13 cellular contexts compared by ENCODE assay signal in genomic region chr9:92988215-92988731, GRCh38. TPM values are rescaled to one million over a fixed set of nuclear protein-coding genes. Genes with fewer than 3 reads are reported as not detected.
DNase-seq lines count a peak whose midpoint lies in the region; ATAC-seq, FAIRE-seq and TF ChIP-seq lines count a peak whose summit lies in the region.
"Had no signal": no experiment of that assay in that cellular context is flagged by ENCODE, and none has a peak within 500 bp of the region (broad histone marks: within the 10 kb centered on the region; RNA-seq: fewer than 3 reads in every experiment).

No MANE protein-coding gene starts in this region.

- H3F3A ChIP-seq in smooth muscle cell (ENCODE audit: low read depth) = no peaks in the 10 kb centered on the region

- TF ChIP-seq EP300 in K562 (IDR thresholded peaks at IDR 0.05; ENCODE audit: low read length) = no peak

- H3K4me3 ChIP-seq in K562 (no peak overlapping the region), smooth muscle cell (no peak overlapping the region), foreskin fibroblast (ENCODE audit: low read depth in 1 of 2, low read length in 2 of 2) (no peak overlapping the region)

- TF ChIP-seq CTCF in K562 (IDR thresholded peaks at IDR 0.05 in 2 of 3, conservative IDR thresholded peaks at IDR 0.05 in 1 of 3; ENCODE audit: insufficient read depth in 2 of 3, low read depth in 1 of 3, low read length in 3 of 3) (no peak), smooth muscle cell (IDR thresholded peaks at IDR 0.05; ENCODE audit: borderline replicate concordance, insufficient read depth, poor library complexity, severe bottlenecking) (no peak), foreskin fibroblast (IDR thresholded peaks at IDR 0.05; ENCODE audit: low read depth, low read length) (no peak)

- no peaks in the 10 kb centered on the region for H3K9me3 ChIP-seq in K562 (replicated peaks; ENCODE audit: control insufficient read depth, insufficient read depth, low read depth, low read length)
- H3K9me3 ChIP-seq in smooth muscle cell (replicated peaks; ENCODE audit: low read depth) = no peaks in the 10 kb centered on the region

- H3K27me3 ChIP-seq in K562 (ENCODE audit: control insufficient read depth in 2 of 2, insufficient read depth in 2 of 2, low read length in 2 of 2) = peaks cover 0 to 3% of the 10 kb centered on the region in 2 experiments; a peak in 1 of 5 replicates
- H3K27me3 ChIP-seq in smooth muscle cell (ENCODE audit: low read depth) = no peaks in the 10 kb centered on the region
- H3K27me3 ChIP-seq: brain microvascular endothelial cell had no signal

- in situ Hi-C loops in K562 (cut with MboI) = no loop called here

- H3K9ac ChIP-seq in K562 (ENCODE audit: insufficient read depth in 1 of 2, low read depth in 2 of 2, low read length in 2 of 2) (no peak overlapping the region), smooth muscle cell (ENCODE audit: low read depth) (no peak overlapping the region)

- intact Hi-C loops in K562 (cut with micrococcal nuclease) = no loop called here

- H4K20me1 ChIP-seq in K562 (replicated peaks; ENCODE audit: control insufficient read depth, insufficient read depth, low read length) = no peaks in the 10 kb centered on the region
- H4K20me1 ChIP-seq in smooth muscle cell (ENCODE audit: low read depth) = no peaks in the 10 kb centered on the region

- BruUV-seq in K562 (replicated peaks; lab: Mats Ljungman, UMichigan) = no TSS peak

- DNase-seq in activated CD4-positive, CD25-positive, alpha-beta regulatory T cell treated with anti-CD3 and anti-CD28 coated beads, Interleukin-2, amount 50 U/mL, for 72 hours = no peak
- DNase-seq in NCI-H345 (lab: John Stamatoyannopoulos, UW) = peak; percentile 68
- no peak for DNase-seq in K562 (ENCODE audit: extremely low read depth in 1 of 4, low spot score in 3 of 4)
- DNase-seq in smooth muscle cell (lab: John Stamatoyannopoulos, UW; ENCODE audit: unreplicated experiment) = no peak
- no peak for DNase-seq in HuH-7.5 (ENCODE audit: low spot score)
- no peak for DNase-seq in hepatic stellate cell (ENCODE audit: low spot score)
- no peak for DNase-seq in foreskin fibroblast
- DNase-seq: activated CD4-positive, alpha-beta T cell treated with anti-CD3 and anti-CD28 coated beads, Interleukin-2, amount 50 U/mL, for 4 hours; brain microvascular endothelial cell; GOT3; NCI-H524; SIG-M5 had no signal

- no peaks in the 10 kb centered on the region for H3K4me1 ChIP-seq in K562 (replicated peaks in 1 of 2; ENCODE audit: control insufficient read depth in 2 of 2, insufficient read depth in 2 of 2, low read length in 2 of 2)
- H3K4me1 ChIP-seq in smooth muscle cell (ENCODE audit: low read depth) = peaks cover 3% of the 10 kb centered on the region

- no peaks in the 10 kb centered on the region for H3K79me2 ChIP-seq in K562 (ENCODE audit: control insufficient read depth, insufficient read depth, low read length)
- H3K79me2 ChIP-seq in smooth muscle cell (ENCODE audit: low read depth) = no peaks in the 10 kb centered on the region

- WGBS in K562 (ENCODE audit: insufficient coverage, low coverage, missing lambda C conversion rate) = 24% methylated on average over 1 of the region's 1 CpG
- WGBS in smooth muscle cell (ENCODE audit: low lambda C conversion rate) = 74% methylated on average over 1 of the region's 1 CpG

- POLR2A ChIA-PET in K562 (lab: Yijun Ruan, JAX) = interaction anchor here (0.6 kb wide), 1 partner anchor 71 kb away, joined by 3 read pairs; no protein-coding TSS in a partner anchor

- CTCF ChIA-PET in K562 (lab: Yijun Ruan, JAX; ENCODE audit: low intra/inter-chr PET ratio) = no interaction called here

- H3K27ac ChIP-seq in K562 (ENCODE audit: extremely low read depth, low read depth, low read length) (no peak overlapping the region), smooth muscle cell (ENCODE audit: low read depth) (peak overlapping the region; percentile 75)
- H3K27ac ChIP-seq: brain microvascular endothelial cell had no signal

- H3K9me1 ChIP-seq in K562 (ENCODE audit: control insufficient read depth, insufficient read depth, low read length) = no peaks in the 10 kb centered on the region

- H2AFZ ChIP-seq in K562 (ENCODE audit: low read depth, low read length) (no peak overlapping the region), smooth muscle cell (ENCODE audit: low read depth) (no peak overlapping the region)

- no peak for FAIRE-seq in K562 (lab: Jason Lieb, UNC)

- H3K36me3 ChIP-seq in K562 (ENCODE audit: control insufficient read depth, insufficient read depth, low read length) (no peaks in the 10 kb centered on the region), smooth muscle cell (ENCODE audit: low read depth) (no peaks in the 10 kb centered on the region)
- H3K36me3 ChIP-seq: brain microvascular endothelial cell had no signal

- no peak for TF ChIP-seq RAD21 in K562 (CRISPR knock-in tag; conservative IDR thresholded peaks at IDR 0.05 in 1 of 2, IDR thresholded peaks at IDR 0.05 in 1 of 2)

- peak; percentile 62 to 75 for ATAC-seq in activated CD4-positive, CD25-positive, alpha-beta regulatory T cell treated with anti-CD3 and anti-CD28 coated beads, Interleukin-2, amount 50 U/mL, for 24 hours
- no peak for ATAC-seq in K562

- no peak overlapping the region for H3K4me2 ChIP-seq in K562 (ENCODE audit: insufficient read depth, low read length)
- no peak overlapping the region for H3K4me2 ChIP-seq in smooth muscle cell

- no peak for TF ChIP-seq POLR2A in K562 (conservative IDR thresholded peaks at IDR 0.05)

TF ChIP-seq in K562, 482 proteins besides CTCF, POLR2A, EP300 and RAD21:
- peak; percentile 41; the same call in 1 of the 2 replicates for TF ChIP-seq ZNF134 (CRISPR knock-in tag; conservative IDR thresholded peaks at IDR 0.05)
- TF ChIP-seq, protein P1, sequence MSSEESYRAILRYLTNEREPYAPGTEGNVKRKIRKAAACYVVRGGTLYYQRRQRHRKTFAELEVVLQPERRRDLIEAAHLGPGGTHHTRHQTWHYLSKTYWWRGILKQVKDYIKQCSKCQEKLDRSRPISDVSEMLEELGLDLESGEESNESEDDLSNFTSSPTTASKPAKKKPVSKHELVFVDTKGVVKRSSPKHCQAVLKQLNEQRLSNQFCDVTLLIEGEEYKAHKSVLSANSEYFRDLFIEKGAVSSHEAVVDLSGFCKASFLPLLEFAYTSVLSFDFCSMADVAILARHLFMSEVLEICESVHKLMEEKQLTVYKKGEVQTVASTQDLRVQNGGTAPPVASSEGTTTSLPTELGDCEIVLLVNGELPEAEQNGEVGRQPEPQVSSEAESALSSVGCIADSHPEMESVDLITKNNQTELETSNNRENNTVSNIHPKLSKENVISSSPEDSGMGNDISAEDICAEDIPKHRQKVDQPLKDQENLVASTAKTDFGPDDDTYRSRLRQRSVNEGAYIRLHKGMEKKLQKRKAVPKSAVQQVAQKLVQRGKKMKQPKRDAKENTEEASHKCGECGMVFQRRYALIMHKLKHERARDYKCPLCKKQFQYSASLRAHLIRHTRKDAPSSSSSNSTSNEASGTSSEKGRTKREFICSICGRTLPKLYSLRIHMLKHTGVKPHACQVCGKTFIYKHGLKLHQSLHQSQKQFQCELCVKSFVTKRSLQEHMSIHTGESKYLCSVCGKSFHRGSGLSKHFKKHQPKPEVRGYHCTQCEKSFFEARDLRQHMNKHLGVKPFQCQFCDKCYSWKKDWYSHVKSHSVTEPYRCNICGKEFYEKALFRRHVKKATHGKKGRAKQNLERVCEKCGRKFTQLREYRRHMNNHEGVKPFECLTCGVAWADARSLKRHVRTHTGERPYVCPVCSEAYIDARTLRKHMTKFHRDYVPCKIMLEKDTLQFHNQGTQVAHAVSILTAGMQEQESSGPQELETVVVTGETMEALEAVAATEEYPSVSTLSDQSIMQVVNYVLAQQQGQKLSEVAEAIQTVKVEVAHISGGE (CRISPR knock-in tag; IDR thresholded peaks at IDR 0.05) = no peak

RNA-seq across cellular contexts. Expression of gene FGD3, which starts 41.0 kb away (rescaled TPM):
- 0.18 and 0.56 TPM in 2 replicates for total RNA-seq in K562 (2011; cell fraction: chromatin; rRNA removed; ENCODE audit: low replicate concordance)
- 0.13 and 0.50 TPM in 2 replicates for total RNA-seq in K562 (2011; cell fraction: nucleolus; rRNA removed)
- 0.22 and 0.23 TPM in 2 replicates for total RNA-seq in K562 (2011; cell fraction: nucleoplasm; rRNA removed)
- 0.86 and 1.2 TPM in 2 replicates for total RNA-seq in K562 (2014; rRNA removed)
- total RNA-seq in K562 (2014; rRNA removed; fragmentation: Illumina TruSeq; extraction: Trizol) = 0.22 and 0.29 TPM in 2 replicates
- total RNA-seq in K562 (2015; rRNA removed; fragmentation: Illumina TruSeq; extraction: Trizol) = 0.29 and 0.49 TPM in 2 replicates
- total RNA-seq in K562 (2021) = 0.76 and 1.3 TPM in 2 replicates
- polyA plus RNA-seq in K562 (2011; rRNA removed) = 0.09 and 0.13 TPM in 2 replicates
- polyA plus RNA-seq in K562 (2011; cell fraction: cytosol; rRNA removed) = 0.18 and 0.24 TPM in 2 replicates
- polyA plus RNA-seq in K562 (2011; cell fraction: nucleus; rRNA removed) = 0.13 and 0.48 TPM in 2 replicates
- 0.83 and 2.0 TPM in 2 replicates for polyA plus RNA-seq in K562 (2012)
- polyA plus RNA-seq in K562 (2014; fragmentation: Illumina TruSeq; extraction: Trizol) = 0.44 and 0.56 TPM in 2 replicates
- polyA plus RNA-seq in K562 (2014; fragmentation: Nextera tagmentation; extraction: Ambion mirVana) = under 1 TPM; 0.07 to 0.17 TPM
- polyA plus RNA-seq in K562 (2014; rRNA removed) = 0.52 and 0.67 TPM in 2 replicates
- polyA minus RNA-seq in K562 (2011; rRNA and poly(A)+ RNA removed) = 0.06 and 0.21 TPM in 2 replicates
- polyA minus RNA-seq in K562 (2011; cell fraction: cytosol; rRNA and poly(A)+ RNA removed) = not detected in 2 replicates
- polyA minus RNA-seq in K562 (2011; cell fraction: nucleus; rRNA and poly(A)+ RNA removed) = 0.11 and 0.27 TPM in 2 replicates
- 2.0 and 2.1 TPM in 2 replicates for total RNA-seq in smooth muscle cell
- polyA plus RNA-seq in smooth muscle cell = 1.1 and 3.1 TPM in 2 replicates
